In the genomic region with DNA sequence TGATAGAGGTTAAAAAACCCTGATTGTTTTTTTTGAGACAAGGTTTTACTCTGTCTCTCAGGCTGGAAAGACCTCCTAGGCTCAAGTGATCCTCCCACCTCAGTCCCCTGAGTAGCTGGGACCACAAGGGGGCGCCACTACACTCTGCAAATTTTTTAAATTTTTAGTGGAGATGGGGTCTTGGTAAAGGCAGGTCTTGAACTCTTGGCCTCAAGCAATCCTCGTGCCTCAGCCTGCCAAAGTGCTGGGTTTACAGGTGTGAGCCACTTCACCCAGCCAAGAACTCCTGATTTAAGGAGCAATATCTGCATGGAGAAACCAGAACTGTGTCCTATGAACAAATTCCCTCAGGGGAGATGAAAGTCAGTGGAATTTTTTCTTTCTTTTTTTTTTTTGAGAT, we compare ENCODE assay signal across 8 cellular contexts. TPM values are rescaled to one million over a fixed set of nuclear protein-coding genes. Genes with fewer than 3 reads are reported as not detected.
DNase-seq lines count a peak whose midpoint lies in the region; ATAC-seq, FAIRE-seq and TF ChIP-seq lines count a peak whose summit lies in the region.

No MANE protein-coding gene starts in this region.

- H3K27me3 ChIP-seq in RWPE2 (ENCODE audit: insufficient read depth, poor library complexity, severe bottlenecking) (no peaks in the 10 kb centered on the region), left ventricle myocardium inferior (ENCODE audit: low read depth) (no peaks in the 10 kb centered on the region)

- H3K4me1 ChIP-seq in RWPE2 (ENCODE audit: insufficient read depth, poor library complexity, severe bottlenecking): no peaks in the 10 kb centered on the region
- H3K4me1 ChIP-seq in left ventricle myocardium inferior: peaks cover 6% of the 10 kb centered on the region

- H3K27ac ChIP-seq in RWPE2 (ENCODE audit: poor library complexity, severe bottlenecking): no peak overlapping the region
- no peak overlapping the region for H3K27ac ChIP-seq in left ventricle myocardium inferior (replicated peaks)

- H3K36me3 ChIP-seq in RWPE2 (ENCODE audit: low read depth): no peaks in the 10 kb centered on the region
- H3K36me3 ChIP-seq in left ventricle myocardium inferior: no peaks in the 10 kb centered on the region

- ATAC-seq in RWPE2 (ENCODE audit: low read depth): peak; percentile 48; the same call in 2 of the 3 replicates

- peak; percentile 37 to 48 for DNase-seq in AML-193 (lab: John Stamatoyannopoulos, UW)
- peak; percentile 21 for DNase-seq in HFF-Myc (ENCODE audit: extremely low read depth, low read depth)
- DNase-seq in RWPE2 (ENCODE audit: low spot score): no peak
- DNase-seq in activated T-helper 9 cell treated with anti-CD3 and anti-CD28 coated beads, Interleukin-2, amount 50 U/mL, for 16 hours (ENCODE audit: low read depth): peak; percentile 46
- no peak for DNase-seq in left ventricle myocardium inferior
- peak; percentile 49 for DNase-seq in stimulated activated CD4-positive, alpha-beta T cell treated with anti-CD3 and anti-CD28 coated beads, Interleukin-2, amount 100 ng/mL, for 4 hours (ENCODE audit: low read depth)
- DNase-seq in RCC 7860 (ENCODE audit: low spot score): no peak
- no peak for DNase-seq in GM12891 (ENCODE audit: insufficient read length, low spot score)

- TF ChIP-seq POLR2A in GM12891 (IDR thresholded peaks at IDR 0.05; ENCODE audit: low read depth, low read length): no peak

- H3K9me3 ChIP-seq in RWPE2 (ENCODE audit: severe bottlenecking) (no peaks in the 10 kb centered on the region), left ventricle myocardium inferior (replicated peaks) (no peaks in the 10 kb centered on the region)

- peak; percentile 87 for TF ChIP-seq CTCF in HFF-Myc (IDR thresholded peaks at IDR 0.05; ENCODE audit: low read depth, low read length, missing control alignments)
- TF ChIP-seq CTCF in RWPE2 (IDR thresholded peaks at IDR 0.05; ENCODE audit: poor library complexity, severe bottlenecking): peak; percentile 83
- TF ChIP-seq CTCF in left ventricle myocardium inferior (IDR thresholded peaks at IDR 0.05; ENCODE audit: borderline replicate concordance): peak; percentile 71

- no peak for FAIRE-seq in RCC 7860 (lab: Jason Lieb, UNC)
- no peak for FAIRE-seq in GM12891 (lab: Jason Lieb, UNC)

- intact Hi-C loops in left ventricle myocardium inferior (cut with micrococcal nuclease): no loop called here

- H3K4me3 ChIP-seq in HFF-Myc (replicated peaks; ENCODE audit: low read depth, low read length) (no peak overlapping the region), RWPE2 (ENCODE audit: severe bottlenecking) (no peak overlapping the region), left ventricle myocardium inferior (no peak overlapping the region)

TF ChIP-seq in GM12891, 5 proteins besides CTCF, POLR2A, EP300 and RAD21:
- TF ChIP-seq POLR2AphosphoS5 (IDR thresholded peaks at IDR 0.05; ENCODE audit: low read depth, low read length) (no peak), SPI1 (IDR thresholded peaks at IDR 0.05; ENCODE audit: low read depth, low read length) (no peak), PAX5 (IDR thresholded peaks at IDR 0.05; ENCODE audit: insufficient read depth, low read length, severe bottlenecking) (no peak), TAF1 (IDR thresholded peaks at IDR 0.05; ENCODE audit: low read depth, low read length) (no peak), POU2F2 (IDR thresholded peaks at IDR 0.05; ENCODE audit: low read depth, low read length) (no peak)

RNA-seq across cellular contexts. Expression of a gene that starts 7.3 kb away (rescaled TPM):
- total RNA-seq in left ventricle myocardium inferior: 27.0 TPM
- 7.5 TPM for polyA plus RNA-seq in GM12891 (2012; ENCODE audit: low read depth, missing spikeins)

RNA-seq across cellular contexts. Expression of a gene that starts 11.9 kb away (rescaled TPM):
- total RNA-seq in left ventricle myocardium inferior: 16.5 TPM
- polyA plus RNA-seq in GM12891 (2012; ENCODE audit: low read depth, missing spikeins): 14.8 TPM

Comparison
In these comparisons a context has a peak if more than half of its experiments do, and no peak if none do; other contexts are left out.
1. DNase-seq: peak in AML-193 (2 of 2), HFF-Myc (single experiment), activated T-helper 9 cell treated with anti-CD3 and anti-CD28 coated beads, Interleukin-2, amount 50 U/mL, for 16 hours (single experiment) and stimulated activated CD4-positive, alpha-beta T cell treated with anti-CD3 and anti-CD28 coated beads, Interleukin-2, amount 100 ng/mL, for 4 hours (single experiment); none in RWPE2 (single experiment), left ventricle myocardium inferior (single experiment), RCC 7860 (single experiment) and GM12891 (single experiment).
2. Peak in every context shown above with its lines, with median percentiles within 50 percentile points of each other: CTCF ChIP-seq.